ENCODE assay signal across 1 cellular context in the genomic region with DNA sequence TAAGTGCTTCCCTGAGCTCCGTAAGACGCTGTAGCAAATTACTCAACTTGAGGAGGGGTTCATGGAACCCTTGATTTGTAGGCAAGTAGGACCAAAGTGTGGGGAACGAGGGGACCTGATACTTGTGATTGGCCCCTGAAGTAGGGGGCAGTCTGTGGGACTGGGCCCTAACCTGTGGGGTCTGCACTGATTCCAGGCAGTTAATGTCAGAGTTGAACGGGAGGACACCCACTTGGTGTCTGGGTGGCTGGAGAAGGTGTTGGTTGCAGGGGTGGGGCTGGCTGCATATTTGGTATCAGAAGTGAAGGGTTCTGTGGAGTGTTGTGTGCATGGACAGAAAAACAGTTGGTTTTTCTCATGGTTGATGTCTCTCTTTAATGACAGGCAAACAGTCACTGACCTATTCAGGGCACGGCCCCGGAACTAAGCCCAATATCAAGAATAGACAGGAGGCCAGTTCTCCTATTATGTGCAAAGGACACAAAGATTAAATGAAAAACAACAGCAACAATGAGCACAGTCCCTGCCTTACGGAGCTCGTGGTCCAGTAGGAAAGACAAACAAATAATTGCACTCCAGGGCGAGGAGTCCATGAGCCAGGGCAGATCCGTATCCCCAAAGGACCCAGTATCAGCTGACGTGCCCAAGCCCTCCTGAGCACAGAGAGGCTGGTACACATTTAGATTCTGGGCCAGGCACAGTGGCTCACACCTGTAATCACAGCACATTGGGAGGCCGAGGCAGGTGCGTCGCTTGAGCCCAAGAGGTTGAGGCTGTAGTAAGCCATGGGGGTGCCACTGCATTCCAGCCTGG.
TF ChIP-seq lines count a peak whose summit lies in the region.

No MANE protein-coding gene starts in this region.

TF ChIP-seq in HepG2, 621 proteins besides CTCF, POLR2A, EP300 and RAD21 (continued from another document and continues in another):
- no peak for TF ChIP-seq GPBP1L1 (CRISPR knock-in tag; IDR thresholded peaks at IDR 0.05)
- no peak for TF ChIP-seq CAMTA2 (CRISPR knock-in tag; IDR thresholded peaks at IDR 0.05; ENCODE audit: borderline replicate concordance)
- TF ChIP-seq TP53 (CRISPR knock-in tag; conservative IDR thresholded peaks at IDR 0.05) = no peak
- TF ChIP-seq, protein P1, sequence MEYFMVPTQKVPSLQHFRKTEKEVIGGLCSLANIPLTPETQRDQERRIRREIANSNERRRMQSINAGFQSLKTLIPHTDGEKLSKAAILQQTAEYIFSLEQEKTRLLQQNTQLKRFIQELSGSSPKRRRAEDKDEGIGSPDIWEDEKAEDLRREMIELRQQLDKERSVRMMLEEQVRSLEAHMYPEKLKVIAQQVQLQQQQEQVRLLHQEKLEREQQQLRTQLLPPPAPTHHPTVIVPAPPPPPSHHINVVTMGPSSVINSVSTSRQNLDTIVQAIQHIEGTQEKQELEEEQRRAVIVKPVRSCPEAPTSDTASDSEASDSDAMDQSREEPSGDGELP (IDR thresholded peaks at IDR 0.05; ENCODE audit: borderline replicate concordance, low read depth) = peak; percentile 97
- TF ChIP-seq ZNF660 (CRISPR knock-in tag; IDR thresholded peaks at IDR 0.05; ENCODE audit: borderline replicate concordance, low read depth) = no peak
- peak; percentile 28 for TF ChIP-seq ZNF607 (CRISPR knock-in tag; IDR thresholded peaks at IDR 0.05; ENCODE audit: borderline replicate concordance)
- TF ChIP-seq ZNF609 (CRISPR knock-in tag; IDR thresholded peaks at IDR 0.05; ENCODE audit: borderline replicate concordance) = peak; percentile 83
- TF ChIP-seq, protein P2, sequence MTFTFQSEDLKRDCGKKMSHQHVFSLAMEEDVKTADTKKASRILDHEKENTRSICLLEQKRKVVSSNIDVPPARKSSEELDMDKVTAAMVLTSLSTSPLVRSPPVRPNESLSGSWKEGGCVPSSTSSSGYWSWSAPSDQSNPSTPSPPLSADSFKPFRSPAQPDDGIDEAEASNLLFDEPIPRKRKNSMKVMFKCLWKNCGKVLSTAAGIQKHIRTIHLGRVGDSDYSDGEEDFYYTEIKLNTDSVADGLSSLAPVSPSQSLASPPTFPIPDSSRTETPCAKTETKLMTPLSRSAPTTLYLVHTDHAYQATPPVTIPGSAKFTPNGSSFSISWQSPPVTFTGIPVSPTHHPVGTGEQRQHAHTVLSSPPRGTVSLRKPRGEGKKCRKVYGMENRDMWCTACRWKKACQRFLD (CRISPR knock-in tag; IDR thresholded peaks at IDR 0.05; ENCODE audit: borderline replicate concordance) = no peak
- TF ChIP-seq PAF1 (CRISPR knock-in tag; IDR thresholded peaks at IDR 0.05) = no peak
- no peak for TF ChIP-seq NR1H2 (CRISPR knock-in tag; IDR thresholded peaks at IDR 0.05; ENCODE audit: borderline replicate concordance, low read depth)
- no peak for TF ChIP-seq ZNF781 (CRISPR knock-in tag; IDR thresholded peaks at IDR 0.05; ENCODE audit: borderline replicate concordance, not compliant biosample characterization)
- TF ChIP-seq MYPOP (CRISPR knock-in tag; IDR thresholded peaks at IDR 0.05) = peak; percentile 56; the same call in 1 of the 2 replicates
- peak; percentile 25; the same call in 1 of the 2 replicates for TF ChIP-seq ZNF557 (CRISPR knock-in tag; IDR thresholded peaks at IDR 0.05)
- peak; percentile 81 for TF ChIP-seq ZNF747 (CRISPR knock-in tag; IDR thresholded peaks at IDR 0.05; ENCODE audit: borderline replicate concordance)
- TF ChIP-seq MYC (CRISPR knock-in tag; IDR thresholded peaks at IDR 0.05; ENCODE audit: borderline replicate concordance) = peak; percentile 48; the same call in 1 of the 2 replicates
- TF ChIP-seq ZNF274 (CRISPR knock-in tag; IDR thresholded peaks at IDR 0.05) = no peak
- no peak for TF ChIP-seq ATF3 (CRISPR knock-in tag; IDR thresholded peaks at IDR 0.05)
- no peak for TF ChIP-seq ZFP1 (CRISPR knock-in tag; IDR thresholded peaks at IDR 0.05)
- TF ChIP-seq CENPT (CRISPR knock-in tag; IDR thresholded peaks at IDR 0.05; ENCODE audit: low read depth) = no peak
- no peak for TF ChIP-seq ZNF598 (CRISPR knock-in tag; IDR thresholded peaks at IDR 0.05; ENCODE audit: borderline replicate concordance)
- peak; percentile 76 for TF ChIP-seq ZBTB25 (CRISPR knock-in tag; IDR thresholded peaks at IDR 0.05)
- TF ChIP-seq, protein P3, sequence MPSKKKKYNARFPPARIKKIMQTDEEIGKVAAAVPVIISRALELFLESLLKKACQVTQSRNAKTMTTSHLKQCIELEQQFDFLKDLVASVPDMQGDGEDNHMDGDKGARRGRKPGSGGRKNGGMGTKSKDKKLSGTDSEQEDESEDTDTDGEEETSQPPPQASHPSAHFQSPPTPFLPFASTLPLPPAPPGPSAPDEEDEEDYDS (CRISPR knock-in tag; IDR thresholded peaks at IDR 0.05) = peak; percentile 76; the same call in 1 of the 2 replicates
- 0 out of 2 replicates have a peak, but pooled peaks have one; percentile 45 for TF ChIP-seq KLF9 (CRISPR knock-in tag; IDR thresholded peaks at IDR 0.05; ENCODE audit: low read depth)
- TF ChIP-seq, protein P4, sequence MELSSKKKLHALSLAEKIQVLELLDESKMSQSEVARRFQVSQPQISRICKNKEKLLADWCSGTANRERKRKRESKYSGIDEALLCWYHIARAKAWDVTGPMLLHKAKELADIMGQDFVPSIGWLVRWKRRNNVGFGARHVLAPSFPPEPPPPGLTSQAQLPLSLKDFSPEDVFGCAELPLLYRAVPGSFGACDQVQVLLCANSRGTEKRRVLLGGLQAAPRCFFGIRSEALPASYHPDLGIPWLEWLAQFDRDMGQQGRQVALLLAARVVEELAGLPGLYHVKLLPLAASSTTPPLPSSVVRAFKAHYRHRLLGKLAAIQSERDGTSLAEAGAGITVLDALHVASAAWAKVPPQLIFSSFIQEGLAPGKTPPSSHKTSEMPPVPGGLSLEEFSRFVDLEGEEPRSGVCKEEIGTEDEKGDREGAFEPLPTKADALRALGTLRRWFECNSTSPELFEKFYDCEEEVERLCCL (CRISPR knock-in tag; IDR thresholded peaks at IDR 0.05; ENCODE audit: borderline replicate concordance) = no peak
- TF ChIP-seq HOXA3 (CRISPR knock-in tag; IDR thresholded peaks at IDR 0.05) = peak; percentile 81; the same call in 1 of the 2 replicates
- no peak; the same call in 1 of the 2 replicates for TF ChIP-seq ZNF503 (CRISPR knock-in tag; IDR thresholded peaks at IDR 0.05)
- no peak for TF ChIP-seq ZNF276 (CRISPR knock-in tag; IDR thresholded peaks at IDR 0.05; ENCODE audit: low read depth)
- TF ChIP-seq SRSF4 (IDR thresholded peaks at IDR 0.05; ENCODE audit: low read depth, low read length, poor library complexity, severe bottlenecking) = no peak
- TF ChIP-seq FOSL2 (CRISPR knock-in tag; IDR thresholded peaks at IDR 0.05) = peak; percentile 14; the same call in 1 of the 2 replicates
- TF ChIP-seq ZNF513 (CRISPR knock-in tag; conservative IDR thresholded peaks at IDR 0.05) = no peak
- TF ChIP-seq ZMYM2 (CRISPR knock-in tag; IDR thresholded peaks at IDR 0.05) = peak; percentile 63; the same call in 1 of the 2 replicates
- TF ChIP-seq MTA1 (CRISPR knock-in tag; IDR thresholded peaks at IDR 0.05; ENCODE audit: borderline replicate concordance) = peak; percentile 82; the same call in 1 of the 2 replicates
- TF ChIP-seq ZBTB42 (CRISPR knock-in tag; IDR thresholded peaks at IDR 0.05) = peak; percentile 75; the same call in 1 of the 2 replicates
- TF ChIP-seq MAFF (IDR thresholded peaks at IDR 0.05; ENCODE audit: low read depth, low read length) = no peak
